Comparison of ENCODE assay signal across 1 cellular context in the genomic region with DNA sequence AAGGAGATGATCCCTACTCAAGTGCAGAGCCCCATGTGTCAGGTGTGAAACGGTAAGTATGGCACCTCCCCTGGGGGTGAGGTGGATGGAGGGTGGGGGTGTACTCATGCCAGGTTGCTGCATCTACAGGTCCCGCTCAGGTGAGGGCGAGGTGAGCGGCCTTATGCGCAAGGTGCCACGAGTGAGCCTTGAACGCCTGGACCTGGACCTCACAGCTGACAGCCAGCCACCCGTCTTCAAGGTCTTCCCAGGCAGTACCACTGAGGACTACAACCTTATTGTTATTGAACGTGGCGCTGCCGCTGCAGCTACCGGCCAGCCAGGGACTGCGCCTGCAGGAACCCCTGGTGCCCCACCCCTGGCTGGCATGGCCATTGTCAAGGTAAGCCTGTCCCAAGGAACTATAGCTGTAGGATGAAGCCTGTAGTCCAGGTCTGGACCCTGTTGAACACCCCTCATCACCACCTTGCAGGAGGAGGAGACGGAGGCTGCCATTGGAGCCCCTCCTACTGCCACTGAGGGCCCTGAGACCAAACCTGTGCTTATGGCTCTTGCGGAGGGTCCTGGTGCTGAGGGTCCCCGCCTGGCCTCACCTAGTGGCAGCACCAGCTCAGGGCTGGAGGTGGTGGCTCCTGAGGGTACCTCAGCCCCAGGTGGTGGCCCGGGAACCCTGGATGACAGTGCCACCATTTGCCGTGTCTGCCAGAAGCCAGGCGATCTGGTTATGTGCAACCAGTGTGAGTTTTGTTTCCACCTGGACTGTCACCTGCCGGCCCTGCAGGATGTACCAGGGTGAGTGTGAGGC.
A peak's percentile ranks its signal among the peaks of the same experiment; 100 is the strongest.
TF ChIP-seq lines count a peak whose summit lies in the region.

No MANE protein-coding gene starts in this region.

TF ChIP-seq in HepG2, 621 proteins besides CTCF, POLR2A, EP300 and RAD21:
- TF ChIP-seq AGO2 (optimal IDR thresholded peaks at IDR 0.05; ENCODE audit: low read depth, low read length) (peak; percentile 51), RBFOX2 (IDR thresholded peaks at IDR 0.05; ENCODE audit: low read depth, low read length) (0 out of 2 replicates have a peak, but pooled peaks have one; percentile 33), MYNN (CRISPR knock-in tag; IDR thresholded peaks at IDR 0.05; ENCODE audit: low read depth) (no peak), HNRNPLL (IDR thresholded peaks at IDR 0.05; ENCODE audit: low read depth, low read length, poor library complexity, severe bottlenecking) (peak; percentile 22)
TF ChIP-seq in HepG2: peak in this region for 3.
